Comparison of ENCODE assay signal across 1 cellular context in genomic region chr3:98540346-98540745, GRCh38.
TF ChIP-seq lines count a peak whose summit lies in the region.

No MANE protein-coding gene starts in this region.

TF ChIP-seq in GM12878, 131 proteins besides CTCF, POLR2A, EP300 and RAD21 (continued from another document and continues in another):
- TF ChIP-seq REST (IDR thresholded peaks at IDR 0.05; ENCODE audit: low read depth, low read length) (no peak), RFX5 (IDR thresholded peaks at IDR 0.05; ENCODE audit: low read depth, low read length) (no peak), MYC (IDR thresholded peaks at IDR 0.05; ENCODE audit: insufficient read depth, insufficient read length, insufficient replicate concordance, low read length, severe bottlenecking) (no peak), SUPT20H (IDR thresholded peaks at IDR 0.05; ENCODE audit: borderline replicate concordance, control insufficient read depth, low read depth, low read length) (no peak), ZBTB33 (IDR thresholded peaks at IDR 0.05) (no peak), IKZF1 (conservative IDR thresholded peaks at IDR 0.05) (peak; percentile 67), NFYA (IDR thresholded peaks at IDR 0.05; ENCODE audit: borderline replicate concordance, low read depth, low read length) (no peak), HDAC2 (IDR thresholded peaks at IDR 0.05) (no peak; the same call in 1 of the 2 replicates), BACH1 (IDR thresholded peaks at IDR 0.05; ENCODE audit: borderline replicate concordance) (peak; percentile 83; the same call in 1 of the 2 replicates), TBL1XR1 (IDR thresholded peaks at IDR 0.05; ENCODE audit: low read depth, low read length) (peak; percentile 88), YY1 (IDR thresholded peaks at IDR 0.05; ENCODE audit: low read depth, low read length) (no peak), ZBTB40 (IDR thresholded peaks at IDR 0.05; ENCODE audit: borderline replicate concordance) (peak; percentile 83; the same call in 1 of the 2 replicates), BHLHE40 (IDR thresholded peaks at IDR 0.05; ENCODE audit: borderline replicate concordance in 1 of 2, low read depth in 2 of 2, low read length in 1 of 2) (peak; percentile 63 to 74; a peak in 3 of 4 replicates), RAD51 (IDR thresholded peaks at IDR 0.05) (peak; percentile 30; the same call in 1 of the 2 replicates), NKRF (conservative IDR thresholded peaks at IDR 0.05) (no peak), HDAC6 (IDR thresholded peaks at IDR 0.05; ENCODE audit: unreplicated experiment) (no peak), E2F8 (IDR thresholded peaks at IDR 0.05; ENCODE audit: low read depth, partially characterized antibody) (no peak), POLR2AphosphoS2 (IDR thresholded peaks at IDR 0.05; ENCODE audit: low read depth, low read length) (no peak), FOXK2 (IDR thresholded peaks at IDR 0.05) (no peak), SP1 (IDR thresholded peaks at IDR 0.05; ENCODE audit: low read depth, low read length) (no peak), CREM (IDR thresholded peaks at IDR 0.05; ENCODE audit: low read depth) (peak; percentile 71; the same call in 1 of the 2 replicates), NFXL1 (IDR thresholded peaks at IDR 0.05; ENCODE audit: borderline replicate concordance) (no peak), ZNF217 (IDR thresholded peaks at IDR 0.05) (peak; percentile 97), SUZ12 (IDR thresholded peaks at IDR 0.05; ENCODE audit: unreplicated experiment) (no peak), MTA3 (IDR thresholded peaks at IDR 0.05; ENCODE audit: borderline replicate concordance, low read length) (peak; percentile 59; the same call in 1 of the 2 replicates), YBX1 (IDR thresholded peaks at IDR 0.05) (no peak), FOS (IDR thresholded peaks at IDR 0.05; ENCODE audit: borderline replicate concordance, extremely low read depth, insufficient read length) (no peak), KDM1A (IDR thresholded peaks at IDR 0.05; ENCODE audit: borderline replicate concordance) (no peak), CUX1 (IDR thresholded peaks at IDR 0.05; ENCODE audit: insufficient replicate concordance, low read depth, low read length) (peak; percentile 36), IKZF2 (IDR thresholded peaks at IDR 0.05) (peak; percentile 57 to 80; a peak in 3 of 4 replicates), GATAD2B (conservative IDR thresholded peaks at IDR 0.05; ENCODE audit: low read depth) (no peak), BMI1 (IDR thresholded peaks at IDR 0.05; ENCODE audit: borderline replicate concordance) (peak; percentile 61; the same call in 1 of the 2 replicates), LARP7 (IDR thresholded peaks at IDR 0.05) (no peak), TCF12 (IDR thresholded peaks at IDR 0.05; ENCODE audit: low read depth, low read length) (peak; percentile 20; the same call in 1 of the 2 replicates), SREBF1 (IDR thresholded peaks at IDR 0.05; ENCODE audit: low read length) (no peak), FOXM1 (IDR thresholded peaks at IDR 0.05; ENCODE audit: low read depth, low read length) (peak; percentile 85), RUNX3 (IDR thresholded peaks at IDR 0.05; ENCODE audit: low read length) (peak; percentile 99), TCF7 (IDR thresholded peaks at IDR 0.05; ENCODE audit: borderline replicate concordance) (peak; percentile 37; the same call in 1 of the 2 replicates), MAX (IDR thresholded peaks at IDR 0.05; ENCODE audit: low read depth, low read length) (no peak), IRF5 (IDR thresholded peaks at IDR 0.05; ENCODE audit: borderline replicate concordance) (no peak)
